ENCODE assay signal across 8 cellular contexts in genomic region chr2:86562485-86562890, GRCh38. TPM values are rescaled to one million over a fixed set of nuclear protein-coding genes. Genes with fewer than 3 reads are reported as not detected.
DNase-seq lines count a peak whose midpoint lies in the region; TF ChIP-seq lines count a peak whose summit lies in the region.

No MANE protein-coding gene starts in this region.

- in situ Hi-C loops in HAP-1 (cut with MboI; ENCODE audit: low sequenced_read_pairs): no loop called here
- in situ Hi-C loops in astrocyte of the cerebellum (cut with HindIII; ENCODE audit: low sequenced_read_pairs): no loop called here

- peak overlapping the region; percentile 18 for H2AK5ac ChIP-seq in mesenchymal stem cell (ENCODE audit: low read length, severe bottlenecking)

- CTCF ChIA-PET in GM10248 (lab: Yijun Ruan, JAX): interaction anchor here (1.0 to 2.2 kb wide), 2 partner anchors 11 to 52 kb away, joined by 3 to 9 read pairs; no protein-coding TSS in a partner anchor

- peak overlapping the region; percentile 88 for H2BK120ac ChIP-seq in mesenchymal stem cell (ENCODE audit: low read depth, low read length)

- H3K4me3 ChIP-seq in AG10803 (ENCODE audit: low read length) (peak overlapping the region; percentile 92), HAP-1 (peak overlapping the region; percentile 77), astrocyte of the cerebellum (ENCODE audit: low read depth, low read length) (peak overlapping the region; percentile 76), mesenchymal stem cell (ENCODE audit: insufficient read depth in 1 of 2, low read depth in 1 of 2, low read length in 2 of 2) (peak overlapping the region; percentile 76 to 97)

- peak overlapping the region; percentile 93 for H2AFZ ChIP-seq in mesenchymal stem cell (ENCODE audit: low read depth, low read length)

- H3K4ac ChIP-seq in mesenchymal stem cell (ENCODE audit: low read depth in 1 of 2, low read length in 2 of 2): peak overlapping the region in 1 of 2 experiments; percentile 88

- 3% methylated on average over 13 of the region's 13 CpGs for whole genome bisulfite sequencing in mesenchymal stem cell

- H3K9me3 ChIP-seq in HAP-1: no peaks in the 10 kb centered on the region
- H3K9me3 ChIP-seq in mesenchymal stem cell (ENCODE audit: control insufficient read depth, low read length): no peaks in the 10 kb centered on the region

- H3K18ac ChIP-seq in mesenchymal stem cell (ENCODE audit: low read depth in 1 of 2, low read length in 2 of 2): peak overlapping the region; percentile 94 to 99

- no peak for TF ChIP-seq CTCF in AG10803 (conservative IDR thresholded peaks at IDR 0.05; ENCODE audit: low read length)
- TF ChIP-seq CTCF in astrocyte of the cerebellum (IDR thresholded peaks at IDR 0.05; ENCODE audit: low read depth, low read length, missing control alignments): no peak
- no peak for TF ChIP-seq CTCF in GM10248 (IDR thresholded peaks at IDR 0.05; ENCODE audit: control extremely low read depth, extremely low read depth, low read depth, missing control alignments)

- H3K4me2 ChIP-seq in mesenchymal stem cell (ENCODE audit: low read length, poor library complexity, severe bottlenecking): peak overlapping the region; percentile 44

- no peaks in the 10 kb centered on the region for H3K36me3 ChIP-seq in HAP-1 (replicated peaks)
- no peaks in the 10 kb centered on the region for H3K36me3 ChIP-seq in mesenchymal stem cell (ENCODE audit: control insufficient read depth in 1 of 2, insufficient read depth in 2 of 2, low read depth in 1 of 2, low read length in 2 of 2)

- peak overlapping the region; percentile 100 for H3K27ac ChIP-seq in mesenchymal stem cell (ENCODE audit: low read length, poor library complexity, severe bottlenecking)

- H3K27me3 ChIP-seq in HAP-1 (ENCODE audit: low read depth) (no peaks in the 10 kb centered on the region), mesenchymal stem cell (ENCODE audit: control insufficient read depth in 1 of 2, insufficient read depth in 1 of 2, low read length in 2 of 2) (no peaks in the 10 kb centered on the region)

- no peak overlapping the region for H3K23ac ChIP-seq in mesenchymal stem cell (ENCODE audit: low read length in 2 of 2)

- peaks cover 11% of the 10 kb centered on the region for H3K79me1 ChIP-seq in mesenchymal stem cell (replicated peaks; ENCODE audit: low read length, poor library complexity, severe bottlenecking)

- no peak overlapping the region for H2BK5ac ChIP-seq in mesenchymal stem cell (ENCODE audit: low read depth, low read length, poor library complexity, severe bottlenecking)

- H2BK15ac ChIP-seq in mesenchymal stem cell (ENCODE audit: low read depth, poor library complexity, severe bottlenecking): no peak overlapping the region

- H3K9ac ChIP-seq in mesenchymal stem cell (ENCODE audit: low read length): peak overlapping the region; percentile 100

- H3K4me1 ChIP-seq in HAP-1 (peaks cover 11% of the 10 kb centered on the region), mesenchymal stem cell (ENCODE audit: control insufficient read depth, insufficient read depth, low read depth, low read length) (peaks cover 4% of the 10 kb centered on the region)

- DNase-seq in AG10803 (ENCODE audit: low read depth) (no peak), HAP-1 (ENCODE audit: low spot score in 2 of 2) (no peak), astrocyte of the cerebellum (ENCODE audit: low read depth) (no peak), mesenchymal stem cell (no peak), NCI-H2196 (lab: John Stamatoyannopoulos, UW; ENCODE audit: unreplicated experiment) (no peak), GM10248 (ENCODE audit: extremely low spot score) (no peak), UCSD-AML1 (lab: John Stamatoyannopoulos, UW; ENCODE audit: unreplicated experiment) (no peak)
- DNase-seq in stimulated activated CD4-positive, alpha-beta T cell treated with anti-CD3 and anti-CD28 coated beads, Interleukin-4, amount 100 ng/mL, for 4 hours: no peak

- peak overlapping the region; percentile 84 for H4K91ac ChIP-seq in mesenchymal stem cell (ENCODE audit: low read length)

- POLR2A ChIA-PET in GM10248 (lab: Yijun Ruan, JAX): no interaction called here

- no peak overlapping the region for H3K14ac ChIP-seq in mesenchymal stem cell (ENCODE audit: low read length in 2 of 2)

- H2BK12ac ChIP-seq in mesenchymal stem cell (ENCODE audit: low read length in 2 of 2): peak overlapping the region in 1 of 2 experiments; percentile 2

- peak overlapping the region; percentile 55 for H4K8ac ChIP-seq in mesenchymal stem cell (ENCODE audit: low read length)

RNA-seq across cellular contexts. Expression of gene CHMP3, which starts 0.8 kb away (rescaled TPM):
- 76.1 TPM for polyA plus RNA-seq in mesenchymal stem cell (2013, experiment 1 of 2)
- 77.7 TPM for polyA plus RNA-seq in mesenchymal stem cell (2013, experiment 2 of 2)
